In the genomic region with DNA sequence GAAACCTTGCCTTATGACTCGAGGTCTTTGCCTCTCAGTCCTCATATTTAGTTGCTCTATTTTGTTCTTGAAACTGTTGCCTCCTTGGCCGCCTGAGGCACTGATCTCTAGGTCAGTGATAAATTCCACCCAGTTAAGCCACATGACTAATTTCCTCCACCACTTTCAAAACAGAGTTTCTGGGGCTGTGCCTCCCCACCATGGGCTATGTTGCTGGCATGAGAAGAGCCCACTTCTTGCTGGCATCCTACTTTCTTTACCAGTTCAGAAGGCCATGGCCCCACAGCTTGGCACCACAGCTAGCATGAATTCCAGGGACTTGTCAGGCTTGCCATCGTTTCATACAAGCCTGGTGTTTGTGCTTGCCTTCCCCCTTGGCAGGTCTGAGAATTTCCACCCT, we compare ENCODE assay signal across 22 cellular contexts.
"Had no signal": no experiment of that assay in that cellular context is flagged by ENCODE, and none has a peak within 500 bp of the region (broad histone marks: within the 10 kb centered on the region; RNA-seq: fewer than 3 reads in every experiment).

No MANE protein-coding gene starts in this region.

- H3K4me1 Mint-ChIP-seq: activated naive CD4-positive, alpha-beta T cell treated with anti-CD3 and anti-CD28 coated beads, Interleukin-2, amount 50 U/mL, for 24 hours; brain; central memory CD8-positive, alpha-beta T cell; natural killer cell; T-helper 17 cell had no signal

- ATAC-seq: activated T-cell treated with anti-CD3 and anti-CD28 coated beads, Interleukin-2, amount 50 U/mL, for 72 hours; lower lobe of right lung; natural killer cell; stimulated activated naive CD8-positive, alpha-beta T cell treated with anti-CD3 and anti-CD28 coated beads, Interleukin-15, Interleukin-2, amounts not matched to agents 100 U/mL and 50 U/mL, for 24 hours; T-helper 17 cell had no signal

- H3K4me3 ChIP-seq: adrenal gland, lower lobe of right lung, transverse colon, vagina had no signal

- H3K27me3 Mint-ChIP-seq: activated naive CD4-positive, alpha-beta T cell treated with anti-CD3 and anti-CD28 coated beads, Interleukin-2, amount 50 U/mL, for 24 hours; central memory CD8-positive, alpha-beta T cell; T-helper 17 cell had no signal

- DNase-seq: activated CD4-positive, alpha-beta T cell treated with anti-CD3 and anti-CD28 coated beads for 1 hour; activated CD8-positive, alpha-beta memory T cell treated with anti-CD3 and anti-CD28 coated beads for 24 hours; activated effector memory CD4-positive, alpha-beta T cell treated with anti-CD3 and anti-CD28 coated beads, Interleukin-2, amount 50 U/mL, for 16 hours; activated T-cell treated with anti-CD3 and anti-CD28 coated beads, Interleukin-2, amount 50 U/mL, for 72 hours; adrenal gland; cortex of kidney; effector CD8-positive, alpha-beta T cell; islet precursor cell; lower lobe of right lung; natural killer cell; stimulated activated CD4-positive, alpha-beta T cell treated with anti-CD3 and anti-CD28 coated beads, Interleukin-2, amount 100 ng/mL, for 24 hours; stimulated activated naive CD8-positive, alpha-beta T cell treated with anti-CD3 and anti-CD28 coated beads, Interleukin-15, Interleukin-2, amounts not matched to agents 100 U/mL and 50 U/mL, for 24 hours; substantia nigra; T-helper 17 cell; transverse colon; WERI-Rb-1 had no signal

- H3K27me3 ChIP-seq: adrenal gland, neutrophil, transverse colon, vagina had no signal

- H3K9ac ChIP-seq: parathyroid adenoma had no signal

- H3K27ac Mint-ChIP-seq: activated naive CD4-positive, alpha-beta T cell treated with anti-CD3 and anti-CD28 coated beads, Interleukin-2, amount 50 U/mL, for 24 hours; activated T-cell treated with anti-CD3 and anti-CD28 coated beads, Interleukin-2, amount 50 U/mL, for 72 hours; brain; natural killer cell; T-helper 17 cell had no signal

- H3K79me2 ChIP-seq: parathyroid adenoma had no signal

- H2AFZ ChIP-seq: parathyroid adenoma had no signal

- H3K36me3 ChIP-seq: adrenal gland, lower lobe of right lung, neutrophil, transverse colon, vagina, WERI-Rb-1 had no signal

- H3K27ac ChIP-seq: adrenal gland, lower lobe of right lung, neutrophil, parathyroid adenoma, transverse colon, vagina, WERI-Rb-1 had no signal

- H3K4me1 ChIP-seq: adrenal gland, lower lobe of right lung, parathyroid adenoma, transverse colon, vagina had no signal

- H3K36me3 Mint-ChIP-seq: activated naive CD4-positive, alpha-beta T cell treated with anti-CD3 and anti-CD28 coated beads, Interleukin-2, amount 50 U/mL, for 24 hours; brain; natural killer cell had no signal

- H3K9me3 ChIP-seq: adrenal gland, neutrophil, transverse colon, vagina had no signal

- H3K4me3 Mint-ChIP-seq: activated naive CD4-positive, alpha-beta T cell treated with anti-CD3 and anti-CD28 coated beads, Interleukin-2, amount 50 U/mL, for 24 hours; activated T-cell treated with anti-CD3 and anti-CD28 coated beads, Interleukin-2, amount 50 U/mL, for 72 hours; brain; central memory CD8-positive, alpha-beta T cell; natural killer cell; T-helper 17 cell had no signal
